ENCODE assay signal across 21 cellular contexts in genomic region chr9:106092083-106092482, GRCh38.
DNase-seq lines count a peak whose midpoint lies in the region; ATAC-seq, FAIRE-seq and TF ChIP-seq lines count a peak whose summit lies in the region.
"Had no signal": no experiment of that assay in that cellular context is flagged by ENCODE, and none has a peak within 500 bp of the region (broad histone marks: within the 10 kb centered on the region; RNA-seq: fewer than 3 reads in every experiment).

No MANE protein-coding gene starts in this region.

- no peak overlapping the region for H3K9ac ChIP-seq in H1 (replicated peaks in 1 of 4; ENCODE audit: extremely low read depth in 1 of 4, low read depth in 3 of 4, low read length in 3 of 4)
- H3K9ac ChIP-seq: BLaER1 treated with 17β-estradiol and CSF1 and Interleukin-3, amounts not matched to agents 10 nM and 100 nM had no signal

- no peak for TF ChIP-seq EP300 in H1 (IDR thresholded peaks at IDR 0.05; ENCODE audit: borderline replicate concordance in 1 of 2, low read depth in 2 of 2, low read length in 2 of 2)

- no peak overlapping the region for H4K91ac ChIP-seq in H1 (replicated peaks; ENCODE audit: insufficient read length, low read length)

- no peak overlapping the region for H4K5ac ChIP-seq in H1 (ENCODE audit: insufficient read length, low read depth, low read length)

- H2BK12ac ChIP-seq in H1 (ENCODE audit: low read depth, low read length) = no peak overlapping the region

- no peak overlapping the region for H2BK15ac ChIP-seq in H1 (ENCODE audit: low read length)

- H3K27me3 Mint-ChIP-seq in activated T-cell treated with anti-CD3 and anti-CD28 coated beads, Interleukin-2, amount 50 U/mL, for 72 hours (ENCODE audit: low read depth) = no peaks in the 10 kb centered on the region
- no peaks in the 10 kb centered on the region for H3K27me3 Mint-ChIP-seq in activated T-cell treated with anti-CD3 and anti-CD28 coated beads, Interleukin-2, amount 50 U/mL, for 4 hours (ENCODE audit: low read depth)
- peaks cover 3% of the 10 kb centered on the region for H3K27me3 Mint-ChIP-seq in GM23338 (ENCODE audit: insufficient read depth, low read depth, poor library complexity)
- H3K27me3 Mint-ChIP-seq: B cell; CD4-positive, CD25-positive, alpha-beta regulatory T cell; CD8-positive, alpha-beta memory T cell had no signal

- H3K27ac Mint-ChIP-seq in activated T-cell treated with anti-CD3 and anti-CD28 coated beads, Interleukin-2, amount 50 U/mL, for 72 hours = peak overlapping the region; percentile 48
- no peak overlapping the region for H3K27ac Mint-ChIP-seq in GM23338
- H3K27ac Mint-ChIP-seq: B cell; CD4-positive, CD25-positive, alpha-beta regulatory T cell; CD8-positive, alpha-beta memory T cell had no signal

- no peak overlapping the region for H3K14ac ChIP-seq in H1 (ENCODE audit: insufficient read length)

- no peak overlapping the region for H3K23ac ChIP-seq in H1 (ENCODE audit: insufficient read length)

- no peak overlapping the region for H3K4me3 ChIP-seq in GM23338
- no peak overlapping the region for H3K4me3 ChIP-seq in H1 (ENCODE audit: extremely low read depth in 1 of 4, insufficient read depth in 2 of 4, low read depth in 3 of 4, low read length in 4 of 4)
- H3K4me3 ChIP-seq: BLaER1 treated with 17β-estradiol and CSF1 and Interleukin-3, amounts not matched to agents 10 nM and 100 nM; K562 had no signal

- TF ChIP-seq POLR2A in H1 (IDR thresholded peaks at IDR 0.05; ENCODE audit: control extremely low read depth in 1 of 2, low read depth in 2 of 2, low read length in 2 of 2) = no peak

- no peak overlapping the region for H3K56ac ChIP-seq in H1 (replicated peaks; ENCODE audit: insufficient read length, low read depth, low read length)

- H3K4me3 Mint-ChIP-seq in activated T-cell treated with anti-CD3 and anti-CD28 coated beads, Interleukin-2, amount 50 U/mL, for 72 hours = no peak overlapping the region
- H3K4me3 Mint-ChIP-seq in activated T-cell treated with anti-CD3 and anti-CD28 coated beads, Interleukin-2, amount 50 U/mL, for 4 hours = no peak overlapping the region
- no peak overlapping the region for H3K4me3 Mint-ChIP-seq in GM23338
- H3K4me3 Mint-ChIP-seq: B cell; CD4-positive, CD25-positive, alpha-beta regulatory T cell; CD8-positive, alpha-beta memory T cell had no signal

- no peak overlapping the region for H2AFZ ChIP-seq in GM23338
- H2AFZ ChIP-seq in H1 (ENCODE audit: low read length) = no peak overlapping the region

- no peak for FAIRE-seq in H1 (lab: Jason Lieb, UNC)
- FAIRE-seq: H54, HTR-8/SVneo, K562 had no signal

- no peak for DNase-seq in activated T-cell treated with anti-CD3 and anti-CD28 coated beads, Interleukin-2, amount 50 U/mL, for 72 hours
- no peak for DNase-seq in activated T-cell treated with anti-CD3 and anti-CD28 coated beads, Interleukin-2, amount 50 U/mL, for 4 hours
- no peak for DNase-seq in GM23338 (ENCODE audit: low spot score)
- DNase-seq in H1 (ENCODE audit: low read depth in 1 of 2, low spot score in 2 of 2) = no peak
- DNase-seq in anterior cingulate cortex (lab: John Stamatoyannopoulos, UW) = no peak
- DNase-seq in substantia nigra (lab: John Stamatoyannopoulos, UW) = no peak
- DNase-seq: CD4-positive, CD25-positive, alpha-beta regulatory T cell; CD8-positive, alpha-beta memory T cell; COR-L47; DMS153; DMS79; GDM1; HCEC 1CT; IMR-90 had no signal

- TF ChIP-seq RAD21 in H1 (IDR thresholded peaks at IDR 0.05 in 1 of 2, conservative IDR thresholded peaks at IDR 0.05 in 1 of 2; ENCODE audit: low read depth in 2 of 2, low read length in 2 of 2) = peak; percentile 27 to 40; a peak in 3 of 4 replicates

- peak overlapping the region; percentile 45; the same call in 1 of the 2 replicates for H4K8ac ChIP-seq in H1 (ENCODE audit: extremely low read depth, insufficient read depth, low read length)

- H3K36me3 ChIP-seq in GM23338 (ENCODE audit: insufficient read depth) = no peaks in the 10 kb centered on the region
- H3K36me3 ChIP-seq in H1 (ENCODE audit: control insufficient read depth in 2 of 4, insufficient read depth in 4 of 4, low read length in 3 of 4) = no peaks in the 10 kb centered on the region

- no peaks in the 10 kb centered on the region for H3K36me3 Mint-ChIP-seq in activated T-cell treated with anti-CD3 and anti-CD28 coated beads, Interleukin-2, amount 50 U/mL, for 72 hours (ENCODE audit: insufficient read depth in 2 of 2)
- H3K36me3 Mint-ChIP-seq in activated T-cell treated with anti-CD3 and anti-CD28 coated beads, Interleukin-2, amount 50 U/mL, for 4 hours (ENCODE audit: insufficient read depth) = no peaks in the 10 kb centered on the region
- peaks cover 2% of the 10 kb centered on the region; the same call in 2 of the 3 replicates for H3K36me3 Mint-ChIP-seq in GM23338 (ENCODE audit: low read depth)
- H3K36me3 Mint-ChIP-seq: CD4-positive, CD25-positive, alpha-beta regulatory T cell; CD8-positive, alpha-beta memory T cell had no signal

- H3F3A ChIP-seq in GM23338 (replicated peaks; ENCODE audit: low read depth) = no peaks in the 10 kb centered on the region

- H2BK20ac ChIP-seq in H1 (ENCODE audit: low read length) = no peak overlapping the region

- H3K79me2 ChIP-seq in GM23338 (replicated peaks; ENCODE audit: insufficient read depth) (no peaks in the 10 kb centered on the region), H1 (ENCODE audit: control insufficient read depth in 1 of 2, insufficient read depth in 2 of 2, low read length in 2 of 2) (no peaks in the 10 kb centered on the region)

- POLR2A ChIA-PET in H1 (lab: Charles Lee; ENCODE audit: partially characterized antibody) = no interaction called here

- no peaks in the 10 kb centered on the region for H3K4me1 Mint-ChIP-seq in activated T-cell treated with anti-CD3 and anti-CD28 coated beads, Interleukin-2, amount 50 U/mL, for 72 hours (ENCODE audit: low read depth)
- H3K4me1 Mint-ChIP-seq in activated T-cell treated with anti-CD3 and anti-CD28 coated beads, Interleukin-2, amount 50 U/mL, for 4 hours (ENCODE audit: low read depth) = no peaks in the 10 kb centered on the region
- H3K4me1 Mint-ChIP-seq in GM23338 = no peaks in the 10 kb centered on the region
- H3K4me1 Mint-ChIP-seq: B cell; CD4-positive, CD25-positive, alpha-beta regulatory T cell; CD8-positive, alpha-beta memory T cell had no signal

- H3K23me2 ChIP-seq in H1 (ENCODE audit: low read depth, low read length) = no peaks in the 10 kb centered on the region

- TF ChIP-seq CTCF in GM23338 (conservative IDR thresholded peaks at IDR 0.05; ENCODE audit: low read depth in 2 of 2) (peak; percentile 22 to 38), H1 (IDR thresholded peaks at IDR 0.05; ENCODE audit: control extremely low read depth in 1 of 3, insufficient read depth in 1 of 3, low read depth in 1 of 3, low read length in 3 of 3) (peak in 2 of 3 experiments; percentile 8 to 33; a peak in 2 of 4 replicates)

- H3K9me3 Mint-ChIP-seq in activated T-cell treated with anti-CD3 and anti-CD28 coated beads, Interleukin-2, amount 50 U/mL, for 72 hours = peaks cover 6 to 12% of the 10 kb centered on the region in 2 donors
- H3K9me3 Mint-ChIP-seq in activated T-cell treated with anti-CD3 and anti-CD28 coated beads, Interleukin-2, amount 50 U/mL, for 4 hours = peaks cover 30% of the 10 kb centered on the region
- H3K9me3 Mint-ChIP-seq in GM23338 = peaks cover 6% of the 10 kb centered on the region; the same call in 2 of the 3 replicates

- CTCF ChIA-PET in H1 (lab: Charles Lee; ENCODE audit: partially characterized antibody) = interaction anchor here (0.7 to 0.8 kb wide), 3 partner anchors 32 to 208 kb away, joined by 3 to 4 read pairs (median 3); no protein-coding TSS in a partner anchor

- no peaks in the 10 kb centered on the region; the same call in 1 of the 2 replicates for H3K9me2 ChIP-seq in GM23338 (ENCODE audit: insufficient read depth)

- H2AK5ac ChIP-seq in H1 (ENCODE audit: low read depth, low read length) = no peak overlapping the region

- no peak overlapping the region for H3K18ac ChIP-seq in H1 (ENCODE audit: extremely low read depth, low read length)

- ATAC-seq in activated T-cell treated with anti-CD3 and anti-CD28 coated beads, Interleukin-2, amount 50 U/mL, for 72 hours (replicated peaks in 1 of 2) = no peak
- no peak for ATAC-seq in activated T-cell treated with anti-CD3 and anti-CD28 coated beads, Interleukin-2, amount 50 U/mL, for 4 hours
- ATAC-seq in GM23338 (no peak; the same call in 2 of the 3 replicates), GM18517 (IDR thresholded peaks at IDR 0.05; ENCODE audit: unreplicated experiment) (no peak)
- ATAC-seq: K562 had no signal

- no peak overlapping the region for H3K4me2 ChIP-seq in GM23338
- no peak overlapping the region for H3K4me2 ChIP-seq in H1 (ENCODE audit: insufficient read depth in 1 of 2, low read depth in 2 of 2, low read length in 2 of 2)
- H3K4me2 ChIP-seq: BLaER1 treated with 17β-estradiol and CSF1 and Interleukin-3, amounts not matched to agents 10 nM and 100 nM had no signal

- no peak overlapping the region for H2BK5ac ChIP-seq in H1 (ENCODE audit: low read depth, low read length)

- 89% methylated on average over 4 of the region's 4 CpGs; no CpG with 5 or more reads in 1 of the 2 experiments for WGBS in H1 (ENCODE audit: extremely low coverage in 1 of 2, insufficient coverage in 1 of 2, insufficient read length in 1 of 2, insufficient replicate concordance in 2 of 2, low coverage in 1 of 2, low lambda C conversion rate in 2 of 2, missing lambda C conversion rate in 1 of 2), 2 experiments

- H3K27me3 ChIP-seq in GM23338 (ENCODE audit: insufficient read depth) = no peaks in the 10 kb centered on the region
- H3K27me3 ChIP-seq in H1 (replicated peaks in 1 of 4; ENCODE audit: control insufficient read depth in 3 of 4, extremely low read depth in 1 of 4, insufficient read depth in 3 of 4, low read length in 3 of 4) = no peaks in the 10 kb centered on the region
- H3K27me3 ChIP-seq: BLaER1 treated with 17β-estradiol and CSF1 and Interleukin-3, amounts not matched to agents 10 nM and 100 nM had no signal

- no peaks in the 10 kb centered on the region for H3K4me1 ChIP-seq in GM23338 (ENCODE audit: insufficient read depth)
- no peaks in the 10 kb centered on the region for H3K4me1 ChIP-seq in H1 (replicated peaks in 1 of 4; ENCODE audit: control insufficient read depth in 3 of 4, insufficient read depth in 4 of 4, low read length in 3 of 4)
- H3K4me1 ChIP-seq: BLaER1 treated with 17β-estradiol and CSF1 and Interleukin-3, amounts not matched to agents 10 nM and 100 nM had no signal

- no peak overlapping the region for H3K27ac ChIP-seq in GM23338 (ENCODE audit: low read depth)
- H3K27ac ChIP-seq in H1 (ENCODE audit: low read depth, low read length) = no peak overlapping the region
- H3K27ac ChIP-seq in substantia nigra (ENCODE audit: low read depth, low read length, poor library complexity, severe bottlenecking) = no peak overlapping the region
- H3K27ac ChIP-seq: BLaER1 treated with 17β-estradiol and CSF1 and Interleukin-3, amounts not matched to agents 10 nM and 100 nM; HL-60 had no signal

- H2BK120ac ChIP-seq in H1 (replicated peaks; ENCODE audit: low read depth, low read length) = no peak overlapping the region

- H4K20me1 ChIP-seq in GM23338 (replicated peaks; ENCODE audit: insufficient read depth) (no peaks in the 10 kb centered on the region), H1 (replicated peaks in 1 of 2; ENCODE audit: control insufficient read depth in 1 of 2, insufficient read depth in 2 of 2, low read length in 2 of 2) (no peaks in the 10 kb centered on the region)
- H4K20me1 ChIP-seq: BLaER1 treated with 17β-estradiol and CSF1 and Interleukin-3, amounts not matched to agents 10 nM and 100 nM had no signal

- no peaks in the 10 kb centered on the region for H3K79me1 ChIP-seq in H1 (ENCODE audit: low read depth, low read length)

- no peaks in the 10 kb centered on the region for H3K9me3 ChIP-seq in H1 (ENCODE audit: insufficient read depth in 2 of 2, low read depth in 1 of 2, low read length in 1 of 2)

- H3K4ac ChIP-seq in H1 (replicated peaks; ENCODE audit: insufficient read length, low read depth, low read length) = no peak overlapping the region
